In genomic region chr19:33166037-33166436, GRCh38 we compare ENCODE assay signal across 14 cellular contexts. TPM values are rescaled to one million over a fixed set of nuclear protein-coding genes. Genes with fewer than 3 reads are reported as not detected.
DNase-seq lines count a peak whose midpoint lies in the region; TF ChIP-seq lines count a peak whose summit lies in the region.
"Not testable (repeated sequence)": the region's sequence is repeated elsewhere in the genome, so short reads cannot be mapped to it uniquely, and the experiment has no call there.
"Had no signal": no experiment of that assay in that cellular context is flagged by ENCODE, and none has a peak within 500 bp of the region (broad histone marks: within the 10 kb centered on the region; RNA-seq: fewer than 3 reads in every experiment).

No MANE protein-coding gene starts in this region.

- not testable (repeated sequence) for H3K27ac Mint-ChIP-seq in chondrocyte (ENCODE audit: unreplicated experiment)
- peak overlapping the region; percentile 43 for H3K27ac Mint-ChIP-seq in neural crest cell (ENCODE audit: unreplicated experiment)

- not testable (repeated sequence) for H3K4me1 ChIP-seq in HEK293 (ENCODE audit: control insufficient read depth, insufficient read depth, low read length)

- peaks cover 15% of the 10 kb centered on the region for H3K9me3 ChIP-seq in HEK293 (ENCODE audit: control insufficient read depth, insufficient read depth, low read depth, low read length)
- H3K9me3 ChIP-seq in MG63 = peaks cover 13% of the 10 kb centered on the region

- H3K36me3 ChIP-seq in HEK293 (ENCODE audit: control insufficient read depth in 2 of 2, insufficient read depth in 1 of 2, low read length in 2 of 2); MG63: not testable (repeated sequence)

- TF ChIP-seq CTCF in HEK293 (tag by site-specific recombination; IDR thresholded peaks at IDR 0.05); chondrocyte (IDR thresholded peaks at IDR 0.05); neural crest cell (conservative IDR thresholded peaks at IDR 0.05): not testable (repeated sequence)

- CTCF ChIA-PET in HEK293 (lab: Yijun Ruan, JAX) = interaction anchor here (1.7 to 13.1 kb wide), 3 partner anchors 11 to 23 kb away, joined by 6 to 154 read pairs (median 10); partner anchors contain the start of gene LRP3

- H3K27ac ChIP-seq in HEK293 (ENCODE audit: extremely low read depth, low read depth, low read length) = not testable (repeated sequence)

- not testable (repeated sequence) for H3K4me1 Mint-ChIP-seq in chondrocyte (ENCODE audit: low read depth); neural crest cell

- peaks cover 18% of the 10 kb centered on the region for H3K9me3 Mint-ChIP-seq in chondrocyte (ENCODE audit: low read depth)
- peaks cover 11% of the 10 kb centered on the region for H3K9me3 Mint-ChIP-seq in neural crest cell

- DNase-seq in Daoy (ENCODE audit: low read depth) = peak; percentile 57
- peak; percentile 44 for DNase-seq in MG63
- peak; percentile 31 for DNase-seq in RPMI7951 (ENCODE audit: low read depth)
- DNase-seq in chondrocyte (ENCODE audit: low spot score) = peak; percentile 9
- DNase-seq in neural crest cell (ENCODE audit: low read depth, low spot score) = not testable (repeated sequence)

- H3K27me3 Mint-ChIP-seq in chondrocyte (ENCODE audit: low read depth); neural crest cell (ENCODE audit: low read depth): not testable (repeated sequence)

- H3K27me3 ChIP-seq in MG63 = not testable (repeated sequence)

- H3K4me3 ChIP-seq in HEK293 (ENCODE audit: low read depth, low read length); MG63: not testable (repeated sequence)

- POLR2A ChIA-PET in HEK293 (lab: Yijun Ruan, JAX) = interaction anchor here (4.6 kb wide), 1 partner anchor 11 kb away, joined by 43 read pairs; no protein-coding TSS in a partner anchor

- H3K4me3 Mint-ChIP-seq in chondrocyte (ENCODE audit: unreplicated experiment); neural crest cell: not testable (repeated sequence)

- H3K36me3 Mint-ChIP-seq in chondrocyte (ENCODE audit: low read depth) = not testable (repeated sequence)
- H3K36me3 Mint-ChIP-seq in neural crest cell (ENCODE audit: low read depth) = peaks cover 14% of the 10 kb centered on the region

TF ChIP-seq in HEK293, 187 proteins besides CTCF, POLR2A, EP300 and RAD21:
- TF ChIP-seq GLIS1 (tag by site-specific recombination; IDR thresholded peaks at IDR 0.05) = peak; percentile 80
- TF ChIP-seq GLIS2 (tag by site-specific recombination; IDR thresholded peaks at IDR 0.05) = peak; percentile 39; the same call in 1 of the 2 replicates

RNA-seq across cellular contexts. Expression of gene LRP3, which starts 28.1 kb away (rescaled TPM):
- total RNA-seq in Daoy (2014; rRNA removed; shearing (Covaris generic)) = 8.4 and 11.1 TPM in 2 replicates
- 68.8 and 98.8 TPM in 2 replicates for total RNA-seq in MG63 (2014; rRNA removed; shearing (Covaris generic); ENCODE audit: low replicate concordance)
- total RNA-seq in RPMI7951 (2014; rRNA removed; shearing (Covaris generic)) = 0.68 and 0.72 TPM in 2 replicates
- total RNA-seq in chondrocyte = 31.2 to 36.4 TPM (median 33.2 TPM) in 3 replicates
- 79.6 and 85.6 TPM in 2 replicates for total RNA-seq in neural crest cell
- total RNA-seq: B cell; CD4-positive, CD25-positive, alpha-beta regulatory T cell; CD8-positive, alpha-beta T cell had no signal

RNA-seq across cellular contexts. Expression of gene WDR88, which starts 34.1 kb away (rescaled TPM):
- total RNA-seq in Daoy (2014; rRNA removed; shearing (Covaris generic)) = not detected in 2 replicates
- not detected in 2 replicates for total RNA-seq in MG63 (2014; rRNA removed; shearing (Covaris generic); ENCODE audit: low replicate concordance)
- total RNA-seq in RPMI7951 (2014; rRNA removed; shearing (Covaris generic)) = not detected in 2 replicates
- total RNA-seq in chondrocyte = not detected in 3 replicates
- total RNA-seq in neural crest cell = not detected in 2 replicates
- total RNA-seq: CD4-positive, CD25-positive, alpha-beta regulatory T cell; CD8-positive, alpha-beta T cell; G401; GM23338; H4; H9 had no signal

RNA-seq across cellular contexts. Expression of gene SLC7A10, which starts 59.6 kb away (rescaled TPM):
- not detected in 2 replicates for total RNA-seq in Daoy (2014; rRNA removed; shearing (Covaris generic))
- total RNA-seq in MG63 (2014; rRNA removed; shearing (Covaris generic); ENCODE audit: low replicate concordance) = not detected in 2 replicates
- not detected in 2 replicates for total RNA-seq in RPMI7951 (2014; rRNA removed; shearing (Covaris generic))
- total RNA-seq in chondrocyte (not detected in 3 replicates), neural crest cell (0.96 and 1.4 TPM in 2 replicates)
- total RNA-seq: B cell; Caco-2; CD4-positive, CD25-positive, alpha-beta regulatory T cell; CD8-positive, alpha-beta T cell; G401; H4 had no signal
